In genomic region chr19:35074426-35075201, GRCh38 we compare ENCODE assay signal across 22 cellular contexts. TPM values are rescaled to one million over a fixed set of nuclear protein-coding genes. Genes with fewer than 3 reads are reported as not detected.
DNase-seq lines count a peak whose midpoint lies in the region; ATAC-seq and TF ChIP-seq lines count a peak whose summit lies in the region.
"Had no signal": no experiment of that assay in that cellular context is flagged by ENCODE, and none has a peak within 500 bp of the region (broad histone marks: within the 10 kb centered on the region; RNA-seq: fewer than 3 reads in every experiment).

No MANE protein-coding gene starts in this region.

- no peaks in the 10 kb centered on the region for H3K79me2 ChIP-seq in GM23248 (ENCODE audit: insufficient read depth)

- H2BK15ac ChIP-seq in neuronal stem cell (ENCODE audit: low read length): peak overlapping the region; percentile 14

- H3K27me3 ChIP-seq in neuronal stem cell (ENCODE audit: control insufficient read depth in 3 of 3, insufficient read depth in 3 of 3, low read depth in 1 of 3, low read length in 3 of 3) (peaks cover 0 to 3% (median 0%) of the 10 kb centered on the region in 3 experiments), GM23248 (replicated peaks; ENCODE audit: insufficient read depth) (peaks cover 8% of the 10 kb centered on the region; the same call in 1 of the 2 replicates)
- H3K27me3 ChIP-seq: SJCRH30 had no signal

- H3K4me1 ChIP-seq in neuronal stem cell (ENCODE audit: control insufficient read depth in 2 of 2, insufficient read depth in 1 of 2, low read depth in 1 of 2, low read length in 2 of 2) (no peaks in the 10 kb centered on the region), GM23248 (ENCODE audit: insufficient read depth) (no peaks in the 10 kb centered on the region)
- H3K4me1 ChIP-seq: SJCRH30 had no signal

- no peaks in the 10 kb centered on the region for H4K20me1 ChIP-seq in GM23248 (ENCODE audit: insufficient read depth)

- H3K79me1 ChIP-seq in neuronal stem cell (ENCODE audit: low read depth, low read length): no peaks in the 10 kb centered on the region

- H3K4ac ChIP-seq in neuronal stem cell (ENCODE audit: low read length): no peak overlapping the region

- H3K9me3 Mint-ChIP-seq in stimulated activated naive CD8-positive, alpha-beta T cell treated with anti-CD3 and anti-CD28 coated beads, Interleukin-15, amount 100 ng/mL, for 72 hours: no peaks in the 10 kb centered on the region
- H3K9me3 Mint-ChIP-seq in central memory CD8-positive, alpha-beta T cell: no peaks in the 10 kb centered on the region
- peaks cover 5% of the 10 kb centered on the region for H3K9me3 Mint-ChIP-seq in osteocyte (ENCODE audit: unreplicated experiment)
- H3K9me3 Mint-ChIP-seq: IgD-negative memory B cell had no signal

- H4K91ac ChIP-seq in neuronal stem cell (ENCODE audit: low read depth, low read length, poor library complexity): no peak overlapping the region

- H2BK5ac ChIP-seq in neuronal stem cell (ENCODE audit: low read length): no peak overlapping the region

- ATAC-seq in stimulated activated naive CD8-positive, alpha-beta T cell treated with anti-CD3 and anti-CD28 coated beads, Interleukin-15, Interleukin-2, amounts not matched to agents 100 U/mL and 50 U/mL, for 24 hours: peak; percentile 6
- ATAC-seq in stimulated activated naive CD8-positive, alpha-beta T cell treated with anti-CD3 and anti-CD28 coated beads, Interleukin-15, amount 100 ng/mL, for 72 hours: no peak
- no peak for ATAC-seq in central memory CD8-positive, alpha-beta T cell (replicated peaks; ENCODE audit: extremely low read depth, poor library complexity, severe bottlenecking)
- ATAC-seq in GM21367 (IDR thresholded peaks at IDR 0.05; ENCODE audit: unreplicated experiment): no peak

- H3K9me2 ChIP-seq in GM23248 (ENCODE audit: insufficient read depth): no peaks in the 10 kb centered on the region

- H3K4me3 ChIP-seq in neuronal stem cell (ENCODE audit: low read length in 2 of 2) (no peak overlapping the region), GM23248 (no peak overlapping the region)
- H3K4me3 ChIP-seq: SJCRH30 had no signal

- TF ChIP-seq CTCF in osteocyte (IDR thresholded peaks at IDR 0.05): no peak

- H3K27ac Mint-ChIP-seq in stimulated activated naive CD8-positive, alpha-beta T cell treated with anti-CD3 and anti-CD28 coated beads, Interleukin-15, amount 100 ng/mL, for 72 hours: no peak overlapping the region
- peak overlapping the region; percentile 2 for H3K27ac Mint-ChIP-seq in central memory CD8-positive, alpha-beta T cell (ENCODE audit: low read depth)
- H3K27ac Mint-ChIP-seq in osteocyte (ENCODE audit: unreplicated experiment): no peak overlapping the region
- H3K27ac Mint-ChIP-seq: CD14-positive monocyte had no signal

- H2BK120ac ChIP-seq in neuronal stem cell (ENCODE audit: low read depth, low read length): no peak overlapping the region

- H3F3A ChIP-seq in GM23248 (ENCODE audit: insufficient read depth): no peaks in the 10 kb centered on the region

- no peak overlapping the region for H3K23ac ChIP-seq in neuronal stem cell (ENCODE audit: low read depth, low read length, poor library complexity)

- WGBS in neuronal stem cell (ENCODE audit: extremely low coverage in 2 of 2, insufficient read length in 2 of 2, insufficient replicate concordance in 1 of 2), 2 donors: no CpG with 5 or more reads among the region's 21 CpGs
- WGBS in GM23248 (ENCODE audit: low coverage in 1 of 2, low lambda C conversion rate in 2 of 2, missing lambda C conversion rate in 2 of 2), 2 experiments: 51 to 59% methylated on average over 12 to 19 of the region's 21 CpGs

- H4K8ac ChIP-seq in neuronal stem cell (ENCODE audit: low read depth, low read length): no peak overlapping the region

- no peaks in the 10 kb centered on the region for H3K4me1 Mint-ChIP-seq in stimulated activated naive CD8-positive, alpha-beta T cell treated with anti-CD3 and anti-CD28 coated beads, Interleukin-15, amount 100 ng/mL, for 72 hours
- no peaks in the 10 kb centered on the region for H3K4me1 Mint-ChIP-seq in central memory CD8-positive, alpha-beta T cell
- H3K4me1 Mint-ChIP-seq in osteocyte (ENCODE audit: unreplicated experiment): no peaks in the 10 kb centered on the region
- H3K4me1 Mint-ChIP-seq: CD14-positive monocyte had no signal

- H2AFZ ChIP-seq in neuronal stem cell (ENCODE audit: low read length): no peak overlapping the region
- H2AFZ ChIP-seq in GM23248: no peak overlapping the region

- peak overlapping the region; percentile 50 for H3K14ac ChIP-seq in neuronal stem cell (ENCODE audit: low read length)

- H3K9me3 ChIP-seq in neuronal stem cell (replicated peaks in 1 of 2; ENCODE audit: control insufficient read depth in 2 of 2, insufficient read depth in 1 of 2, low read depth in 1 of 2, low read length in 2 of 2) (peaks cover 0 to 3% of the 10 kb centered on the region in 2 donors), GM23248 (ENCODE audit: low read depth) (no peaks in the 10 kb centered on the region)
- H3K9me3 ChIP-seq: SJCRH30 had no signal

- H2BK12ac ChIP-seq in neuronal stem cell (ENCODE audit: low read length): peak overlapping the region; percentile 8

- DNase-seq in stimulated activated naive CD8-positive, alpha-beta T cell treated with anti-CD3 and anti-CD28 coated beads, Interleukin-15, Interleukin-2, amounts not matched to agents 100 U/mL and 50 U/mL, for 24 hours: no peak
- DNase-seq in stimulated activated naive CD8-positive, alpha-beta T cell treated with anti-CD3 and anti-CD28 coated beads, Interleukin-15, amount 100 ng/mL, for 72 hours: no peak
- DNase-seq in central memory CD8-positive, alpha-beta T cell (ENCODE audit: low spot score in 2 of 2): no peak
- DNase-seq in neuronal stem cell (ENCODE audit: low spot score) (no peak), osteocyte (ENCODE audit: extremely low spot score, unreplicated experiment) (no peak), GM23248 (no peak)
- no peak for DNase-seq in activated CD4-positive, alpha-beta T cell treated with anti-CD3 and anti-CD28 coated beads, Interleukin-2, amount 50 U/mL, for 48 hours
- DNase-seq: ACHN, DMS79, GOT3, Kasumi-1, NCI-H1694, NCI-H2081 treated with DMSO at 0.1 percent for 48 hours, NCI-H2171 treated with DMSO at 0.1 percent for 48 hours, NCI-H524 treated with DMSO at 0.1 percent for 48 hours, NCI-H82, SJCRH30 had no signal

- in situ Hi-C loops in GM23248 (cut with MboI): no loop called here

- H3K36me3 ChIP-seq in neuronal stem cell (replicated peaks in 1 of 2; ENCODE audit: control insufficient read depth in 2 of 2, insufficient read depth in 2 of 2, low read length in 2 of 2) (no peaks in the 10 kb centered on the region), GM23248 (ENCODE audit: low read depth) (no peaks in the 10 kb centered on the region)
- H3K36me3 ChIP-seq: SJCRH30 had no signal

- H3K4me3 Mint-ChIP-seq in stimulated activated naive CD8-positive, alpha-beta T cell treated with anti-CD3 and anti-CD28 coated beads, Interleukin-15, amount 100 ng/mL, for 72 hours: no peak overlapping the region
- H3K4me3 Mint-ChIP-seq in central memory CD8-positive, alpha-beta T cell: no peak overlapping the region
- H3K4me3 Mint-ChIP-seq in osteocyte (ENCODE audit: unreplicated experiment): no peak overlapping the region
- H3K4me3 Mint-ChIP-seq: CD14-positive monocyte, IgD-negative memory B cell had no signal

- H3K18ac ChIP-seq in neuronal stem cell (ENCODE audit: low read length): peak overlapping the region; percentile 83

- no peaks in the 10 kb centered on the region for H3K27me3 Mint-ChIP-seq in stimulated activated naive CD8-positive, alpha-beta T cell treated with anti-CD3 and anti-CD28 coated beads, Interleukin-15, amount 100 ng/mL, for 72 hours
- peaks cover 21% of the 10 kb centered on the region for H3K27me3 Mint-ChIP-seq in central memory CD8-positive, alpha-beta T cell
- peaks cover 9% of the 10 kb centered on the region for H3K27me3 Mint-ChIP-seq in osteocyte (ENCODE audit: unreplicated experiment)
- H3K27me3 Mint-ChIP-seq: IgD-negative memory B cell had no signal

- H3K27ac ChIP-seq in neuronal stem cell (replicated peaks; ENCODE audit: low read length) (no peak overlapping the region), GM23248 (no peak overlapping the region)
- H3K27ac ChIP-seq: 22Rv1, SJCRH30 had no signal

- H2AK5ac ChIP-seq in neuronal stem cell (ENCODE audit: low read depth, low read length): peak overlapping the region; percentile 15

- H3K9ac ChIP-seq in neuronal stem cell (ENCODE audit: low read depth, low read length, poor library complexity) (peak overlapping the region; percentile 18), GM23248 (no peak overlapping the region)

- no peaks in the 10 kb centered on the region for H3K36me3 Mint-ChIP-seq in central memory CD8-positive, alpha-beta T cell (ENCODE audit: insufficient read depth)
- H3K36me3 Mint-ChIP-seq in osteocyte (ENCODE audit: unreplicated experiment): no peaks in the 10 kb centered on the region
- H3K36me3 Mint-ChIP-seq: CD14-positive monocyte had no signal

- no peak overlapping the region for H3K4me2 ChIP-seq in neuronal stem cell (ENCODE audit: insufficient read depth, low read length, poor library complexity, severe bottlenecking)
- H3K4me2 ChIP-seq in GM23248 (ENCODE audit: unreplicated experiment): no peak overlapping the region

RNA-seq across cellular contexts. Expression of gene HPN, which starts 33.1 kb away (rescaled TPM):
- 0.36 TPM for polyA plus RNA-seq in neuronal stem cell (2013, experiment 1 of 2)
- polyA plus RNA-seq in neuronal stem cell (2013, experiment 2 of 2): 0.28 TPM
- total RNA-seq in osteocyte: not detected in 2 replicates
- not detected in 2 replicates for total RNA-seq in GM23248 (2014; rRNA removed; shearing (Covaris generic))
- polyA plus RNA-seq in GM23248 (2016; fragmentation: Nextera tagmentation; extraction: Ambion mirVana): not detected in 2 replicates
- total RNA-seq: MCF 10A, SJCRH30 had no signal
- polyA plus RNA-seq: CD14-positive monocyte, IgD-negative memory B cell had no signal

RNA-seq across cellular contexts. Expression of gene FXYD3, which starts 41.0 kb away (rescaled TPM):
- polyA plus RNA-seq in neuronal stem cell (2013, experiment 1 of 2): 0.07 TPM
- polyA plus RNA-seq in neuronal stem cell (2013, experiment 2 of 2): 0.12 TPM
- total RNA-seq in osteocyte: not detected in 2 replicates
- total RNA-seq in GM23248 (2014; rRNA removed; shearing (Covaris generic)): not detected in 2 replicates
- not detected in 2 replicates for polyA plus RNA-seq in GM23248 (2016; fragmentation: Nextera tagmentation; extraction: Ambion mirVana)
- total RNA-seq: SJCRH30 had no signal
- polyA plus RNA-seq: CD14-positive monocyte, IgD-negative memory B cell had no signal

RNA-seq across cellular contexts. Expression of gene SCN1B, which starts 44.3 kb away (rescaled TPM):
- polyA plus RNA-seq in neuronal stem cell (2013, experiment 1 of 2): 2.8 TPM
- 2.8 TPM for polyA plus RNA-seq in neuronal stem cell (2013, experiment 2 of 2)
- total RNA-seq in osteocyte: 7.3 and 8.1 TPM in 2 replicates
- total RNA-seq in GM23248 (2014; rRNA removed; shearing (Covaris generic)): 1.7 and 2.0 TPM in 2 replicates
- polyA plus RNA-seq in GM23248 (2016; fragmentation: Nextera tagmentation; extraction: Ambion mirVana): 1.5 and 1.8 TPM in 2 replicates
- polyA plus RNA-seq: IgD-negative memory B cell had no signal
